ENCODE assay signal across 24 cellular contexts in genomic region chr10:55063817-55064216, GRCh38.
A peak's percentile ranks its signal among the peaks of the same experiment; 100 is the strongest.
DNase-seq lines count a peak whose midpoint lies in the region; ATAC-seq, FAIRE-seq and TF ChIP-seq lines count a peak whose summit lies in the region.
"Had no signal": no experiment of that assay in that cellular context is flagged by ENCODE, and none has a peak within 500 bp of the region (broad histone marks: within the 10 kb centered on the region; RNA-seq: fewer than 3 reads in every experiment).

No MANE protein-coding gene starts in this region.

- H3K4me1 ChIP-seq in PC-3 (ENCODE audit: insufficient read depth, low read length) (peaks cover 9% of the 10 kb centered on the region), Caco-2 (peaks cover 27% of the 10 kb centered on the region)
- H3K4me1 ChIP-seq: BLaER1, SJCRH30 had no signal

- no peaks in the 10 kb centered on the region for H3F3A ChIP-seq in PC-3 (ENCODE audit: low read length, unreplicated experiment)

- intact Hi-C loops in PC-3 (cut with micrococcal nuclease) (no loop called here), Caco-2 (cut with micrococcal nuclease; ENCODE audit: unreplicated experiment) (no loop called here)

- no peaks in the 10 kb centered on the region for H3K9me2 ChIP-seq in PC-3 (replicated peaks; ENCODE audit: low read length)

- no peaks in the 10 kb centered on the region for H3K79me2 ChIP-seq in PC-3 (ENCODE audit: low read length)

- FAIRE-seq in GM19239 (lab: Jason Lieb, UNC) = no peak
- FAIRE-seq: A204.1, H1, HTR-8/SVneo, K562, RCC 7860 had no signal

- no peaks in the 10 kb centered on the region for H3K36me3 ChIP-seq in PC-3 (ENCODE audit: low read depth, low read length)
- H3K36me3 ChIP-seq in brain microvascular endothelial cell (replicated peaks) = no peaks in the 10 kb centered on the region
- no peaks in the 10 kb centered on the region for H3K36me3 ChIP-seq in Caco-2 (ENCODE audit: control insufficient read depth, insufficient read depth, low read length)
- H3K36me3 ChIP-seq: BLaER1, SJCRH30 had no signal

- no peak overlapping the region for H3K4me3 Mint-ChIP-seq in Caco-2 (ENCODE audit: unreplicated experiment)
- H3K4me3 Mint-ChIP-seq: CD4-positive, CD25-positive, alpha-beta regulatory T cell had no signal

- H3K4me1 Mint-ChIP-seq in Caco-2 (ENCODE audit: low read depth, unreplicated experiment) = peaks cover 7% of the 10 kb centered on the region
- H3K4me1 Mint-ChIP-seq: CD4-positive, CD25-positive, alpha-beta regulatory T cell had no signal

- no peaks in the 10 kb centered on the region for H4K20me1 ChIP-seq in PC-3 (ENCODE audit: low read length)
- H4K20me1 ChIP-seq: BLaER1 had no signal

- H3K27ac ChIP-seq in PC-3 (ENCODE audit: low read length) (no peak overlapping the region; the same call in 1 of the 2 replicates), brain microvascular endothelial cell (no peak overlapping the region)
- H3K27ac ChIP-seq: BLaER1, SJCRH30 had no signal

- H3K27me3 ChIP-seq in PC-3 (ENCODE audit: low read length) = no peaks in the 10 kb centered on the region
- H3K27me3 ChIP-seq in brain microvascular endothelial cell (replicated peaks) = no peaks in the 10 kb centered on the region
- H3K27me3 ChIP-seq in Caco-2 (replicated peaks; ENCODE audit: control insufficient read depth, insufficient read depth, low read length) = no peaks in the 10 kb centered on the region
- H3K27me3 ChIP-seq: BLaER1, SJCRH30 had no signal

- CTCF ChIA-PET in PC-3 (lab: Charles Lee) = interaction anchor here (0.6 kb wide), 1 partner anchor 1281 kb away, joined by 5 read pairs; no protein-coding TSS in a partner anchor
- CTCF ChIA-PET in Caco-2 (lab: Charles Lee) = no interaction called here

- no peak overlapping the region for H3K9ac ChIP-seq in PC-3 (ENCODE audit: low read length)
- H3K9ac ChIP-seq: BLaER1 had no signal

- H2AFZ ChIP-seq in PC-3 (ENCODE audit: low read length) = no peak overlapping the region

- no TSS peak for BruUV-seq in PC-3 (replicated peaks; lab: Mats Ljungman, UMichigan)
- BruUV-seq in Caco-2 (replicated peaks; lab: Mats Ljungman, UMichigan) = no TSS peak

- H3K4me3 ChIP-seq in PC-3 (ENCODE audit: low read length) = no peak overlapping the region
- no peak overlapping the region for H3K4me3 ChIP-seq in brain microvascular endothelial cell (ENCODE audit: low read depth, low read length)
- H3K4me3 ChIP-seq in fibroblast of pulmonary artery (replicated peaks; ENCODE audit: low read depth, low read length) = no peak overlapping the region
- no peak overlapping the region for H3K4me3 ChIP-seq in Caco-2 (ENCODE audit: low read depth, low read length)
- H3K4me3 ChIP-seq: BLaER1, K562, SJCRH30 had no signal

- no peak for TF ChIP-seq CTCF in PC-3 (conservative IDR thresholded peaks at IDR 0.05; ENCODE audit: low read depth, low read length)
- TF ChIP-seq CTCF in brain microvascular endothelial cell (IDR thresholded peaks at IDR 0.05; ENCODE audit: low read depth, low read length, missing control alignments) = no peak
- TF ChIP-seq CTCF in fibroblast of pulmonary artery (IDR thresholded peaks at IDR 0.05; ENCODE audit: low read length, missing control alignments) = no peak
- TF ChIP-seq CTCF in Caco-2 (IDR thresholded peaks at IDR 0.05; ENCODE audit: insufficient read depth in 1 of 2, low read depth in 1 of 2, low read length in 1 of 2, severe bottlenecking in 1 of 2, unreplicated experiment in 1 of 2) = no peak

- ATAC-seq in PC-3 = peak; percentile 54
- ATAC-seq: K562, SK-N-SH treated with all-trans-retinoic acid at 6 μM for 48 hours had no signal

- in situ Hi-C loops in brain microvascular endothelial cell (cut with HindIII; ENCODE audit: low pct_ligation_motif_present, low sequenced_read_pairs) = no loop called here

- DNase-seq in PC-3 (peak; percentile 45), brain microvascular endothelial cell (peak; percentile 0), fibroblast of pulmonary artery (ENCODE audit: low read depth) (peak; percentile 6), Caco-2 (no peak), GM19239 (ENCODE audit: insufficient read length, low spot score) (no peak), NCI-H1417 treated with DMSO at 0.1 percent for 48 hours (lab: John Stamatoyannopoulos, UW) (no peak), SHP77 (lab: John Stamatoyannopoulos, UW) (no peak)
- DNase-seq: CD4-positive, CD25-positive, alpha-beta regulatory T cell; DMS53; HCEC 1CT; Kasumi-1; NCI-H1105 treated with DMSO at 0.1 percent for 48 hours; NCI-H2029 treated with DMSO at 0.1 percent for 48 hours; NCI-H2227 treated with DMSO at 0.1 percent for 48 hours; NCI-H510A; NCI-H69; SJCRH30 had no signal

- H3K36me3 Mint-ChIP-seq in Caco-2 (ENCODE audit: insufficient read depth, unreplicated experiment) = no peaks in the 10 kb centered on the region
- H3K36me3 Mint-ChIP-seq: CD4-positive, CD25-positive, alpha-beta regulatory T cell had no signal

- no peaks in the 10 kb centered on the region for H3K27me3 Mint-ChIP-seq in Caco-2 (ENCODE audit: insufficient read depth, unreplicated experiment)
- H3K27me3 Mint-ChIP-seq: CD4-positive, CD25-positive, alpha-beta regulatory T cell had no signal

- H3K27ac Mint-ChIP-seq in Caco-2 (ENCODE audit: unreplicated experiment) = no peak overlapping the region
- H3K27ac Mint-ChIP-seq: CD4-positive, CD25-positive, alpha-beta regulatory T cell had no signal

- POLR2A ChIA-PET in PC-3 (lab: Charles Lee; ENCODE audit: unreplicated experiment) = no interaction called here
- POLR2A ChIA-PET in Caco-2 (lab: Charles Lee) = no interaction called here

- no peak overlapping the region for H3K4me2 ChIP-seq in PC-3 (ENCODE audit: low read length)
- H3K4me2 ChIP-seq: BLaER1 had no signal

- H3K9me3 ChIP-seq in PC-3 (ENCODE audit: low read length) (no peaks in the 10 kb centered on the region), Caco-2 (peaks cover 6% of the 10 kb centered on the region; the same call in 1 of the 2 replicates)
- H3K9me3 ChIP-seq: BLaER1, SJCRH30 had no signal

- H3K9me3 Mint-ChIP-seq in Caco-2 (ENCODE audit: unreplicated experiment) = no peaks in the 10 kb centered on the region

Comparison
In these comparisons a context has a peak if more than half of its experiments do, and no peak if none do; other contexts are left out.
1. DNase-seq: peak in PC-3 (single experiment), brain microvascular endothelial cell (single experiment) and fibroblast of pulmonary artery (single experiment); none in Caco-2 (0 of 2), GM19239 (single experiment), NCI-H1417 treated with DMSO at 0.1 percent for 48 hours (single experiment) and SHP77 (0 of 2).